ENCODE assay signal across 27 cellular contexts in genomic region chr3:39427506-39427905, GRCh38. TPM values are rescaled to one million over a fixed set of nuclear protein-coding genes. Genes with fewer than 3 reads are reported as not detected.
DNase-seq lines count a peak whose midpoint lies in the region; TF ChIP-seq lines count a peak whose summit lies in the region.
"Had no signal": no experiment of that assay in that cellular context is flagged by ENCODE, and none has a peak within 500 bp of the region (broad histone marks: within the 10 kb centered on the region; RNA-seq: fewer than 3 reads in every experiment).

No MANE protein-coding gene starts in this region.

- H3K9ac ChIP-seq in mesenchymal stem cell (ENCODE audit: low read length): no peak overlapping the region
- H3K9ac ChIP-seq: BLaER1 had no signal

- no peaks in the 10 kb centered on the region for H3K27me3 ChIP-seq in mesenchymal stem cell (ENCODE audit: control insufficient read depth in 1 of 2, insufficient read depth in 1 of 2, low read length in 2 of 2)
- no peaks in the 10 kb centered on the region for H3K27me3 ChIP-seq in adrenal gland
- H3K27me3 ChIP-seq: BE2C, BLaER1 had no signal

- TF ChIP-seq POLR2A in adrenal gland (IDR thresholded peaks at IDR 0.05): no peak

- H3K79me1 ChIP-seq in mesenchymal stem cell (replicated peaks; ENCODE audit: low read length, poor library complexity, severe bottlenecking): no peaks in the 10 kb centered on the region

- H3K27ac ChIP-seq in mesenchymal stem cell (ENCODE audit: low read length, poor library complexity, severe bottlenecking) (no peak overlapping the region), adrenal gland (no peak overlapping the region)
- H3K27ac ChIP-seq: BLaER1 had no signal

- no peaks in the 10 kb centered on the region for H3K9me3 ChIP-seq in mesenchymal stem cell (ENCODE audit: control insufficient read depth, low read length)
- no peaks in the 10 kb centered on the region for H3K9me3 ChIP-seq in adrenal gland (replicated peaks in 1 of 3)
- H3K9me3 ChIP-seq: BE2C, BLaER1 had no signal

- H3K9me3 Mint-ChIP-seq in activated CD4-positive, alpha-beta T cell treated with anti-CD3 and anti-CD28 coated beads, Interleukin-2, amount 10 ng/mL, durations not matched to agents 24 days and 14 days: no peaks in the 10 kb centered on the region
- H3K9me3 Mint-ChIP-seq: CD14-positive monocyte; CD4-positive, alpha-beta memory T cell; CD8-positive, alpha-beta memory T cell had no signal

- no peak overlapping the region for H3K4me2 ChIP-seq in mesenchymal stem cell (ENCODE audit: low read length, poor library complexity, severe bottlenecking)
- H3K4me2 ChIP-seq: BLaER1 had no signal

- H4K8ac ChIP-seq in mesenchymal stem cell (ENCODE audit: low read length): no peak overlapping the region

- peaks cover 5% of the 10 kb centered on the region for H3K27me3 Mint-ChIP-seq in activated CD4-positive, alpha-beta T cell treated with anti-CD3 and anti-CD28 coated beads, Interleukin-2, amount 10 ng/mL, durations not matched to agents 24 days and 14 days
- H3K27me3 Mint-ChIP-seq: CD4-positive, CD25-positive, alpha-beta regulatory T cell had no signal

- H3K36me3 Mint-ChIP-seq in activated CD4-positive, alpha-beta T cell treated with anti-CD3 and anti-CD28 coated beads, Interleukin-2, amount 10 ng/mL, durations not matched to agents 24 days and 14 days (ENCODE audit: low read depth): no peaks in the 10 kb centered on the region
- H3K36me3 Mint-ChIP-seq: CD14-positive monocyte; CD4-positive, alpha-beta memory T cell; CD4-positive, CD25-positive, alpha-beta regulatory T cell had no signal

- no peaks in the 10 kb centered on the region for H3K36me3 ChIP-seq in mesenchymal stem cell (ENCODE audit: control insufficient read depth in 1 of 2, insufficient read depth in 2 of 2, low read depth in 1 of 2, low read length in 2 of 2)
- H3K36me3 ChIP-seq in adrenal gland (replicated peaks in 1 of 2): no peaks in the 10 kb centered on the region
- H3K36me3 ChIP-seq: BE2C, BLaER1 had no signal

- no peak overlapping the region for H3K27ac Mint-ChIP-seq in activated CD4-positive, alpha-beta T cell treated with anti-CD3 and anti-CD28 coated beads, Interleukin-2, amount 10 ng/mL, durations not matched to agents 24 days and 14 days
- H3K27ac Mint-ChIP-seq: CD14-positive monocyte; CD4-positive, alpha-beta memory T cell; CD4-positive, CD25-positive, alpha-beta regulatory T cell had no signal

- H2BK5ac ChIP-seq in mesenchymal stem cell (ENCODE audit: low read depth, low read length, poor library complexity, severe bottlenecking): no peak overlapping the region

- H3K4me1 Mint-ChIP-seq in activated CD4-positive, alpha-beta T cell treated with anti-CD3 and anti-CD28 coated beads, Interleukin-2, amount 10 ng/mL, durations not matched to agents 24 days and 14 days: no peaks in the 10 kb centered on the region
- H3K4me1 Mint-ChIP-seq: CD14-positive monocyte; CD4-positive, alpha-beta memory T cell; CD4-positive, CD25-positive, alpha-beta regulatory T cell; CD8-positive, alpha-beta memory T cell had no signal

- TF ChIP-seq CTCF in fibroblast of villous mesenchyme (IDR thresholded peaks at IDR 0.05; ENCODE audit: insufficient read depth, low read depth, low read length) (no peak), adrenal gland (IDR thresholded peaks at IDR 0.05) (no peak)

- DNase-seq in amniotic epithelial cell (ENCODE audit: low read depth) (peak; percentile 58), fibroblast of villous mesenchyme (ENCODE audit: low read depth) (peak; percentile 10), mesenchymal stem cell (peak; percentile 40), adrenal gland (no peak), NCI-H187 (lab: John Stamatoyannopoulos, UW) (no peak)
- DNase-seq in activated CD4-positive, alpha-beta T cell treated with anti-CD3 and anti-CD28 coated beads, Interleukin-2, amount 10 ng/mL, durations not matched to agents 24 days and 14 days: no peak
- DNase-seq: 8988T; ACHN; BE2C; C1 segment of cervical spinal cord; CD4-positive, alpha-beta memory T cell; CD4-positive, CD25-positive, alpha-beta regulatory T cell; CD8-positive, alpha-beta memory T cell; COR-L47; DMS 273 treated with DMSO at 0.1 percent for 48 hours; DMS153; DMS53; DMS79; DND-41; EL; GDM1 had no signal

- H3K14ac ChIP-seq in mesenchymal stem cell (ENCODE audit: low read length in 2 of 2): no peak overlapping the region

- H2BK120ac ChIP-seq in mesenchymal stem cell (ENCODE audit: low read depth, low read length): no peak overlapping the region

- H2AFZ ChIP-seq in mesenchymal stem cell (ENCODE audit: low read depth, low read length): no peak overlapping the region

- no peak overlapping the region for H2AK5ac ChIP-seq in mesenchymal stem cell (ENCODE audit: low read length, severe bottlenecking)

- H3K18ac ChIP-seq in mesenchymal stem cell (ENCODE audit: low read depth in 1 of 2, low read length in 2 of 2): no peak overlapping the region

- WGBS in mesenchymal stem cell: no CpG with 5 or more reads among the region's 1 CpG
- WGBS in adrenal gland, 4 donors: 69 to 94% (median 78%) methylated on average over 1 of the region's 1 CpG

- H3K4ac ChIP-seq in mesenchymal stem cell (ENCODE audit: low read depth in 1 of 2, low read length in 2 of 2): no peak overlapping the region

- H2BK15ac ChIP-seq in mesenchymal stem cell (ENCODE audit: low read depth, poor library complexity, severe bottlenecking): no peak overlapping the region

- H3K23ac ChIP-seq in mesenchymal stem cell (ENCODE audit: low read length in 2 of 2): no peak overlapping the region

- H3K4me3 ChIP-seq in fibroblast of villous mesenchyme (ENCODE audit: low read depth, low read length) (no peak overlapping the region), mesenchymal stem cell (ENCODE audit: insufficient read depth in 1 of 2, low read depth in 1 of 2, low read length in 2 of 2) (no peak overlapping the region), adrenal gland (no peak overlapping the region)
- H3K4me3 ChIP-seq: BLaER1, GM12878 had no signal

- H3K4me3 Mint-ChIP-seq in activated CD4-positive, alpha-beta T cell treated with anti-CD3 and anti-CD28 coated beads, Interleukin-2, amount 10 ng/mL, durations not matched to agents 24 days and 14 days: no peak overlapping the region
- H3K4me3 Mint-ChIP-seq: CD14-positive monocyte; CD4-positive, alpha-beta memory T cell; CD4-positive, CD25-positive, alpha-beta regulatory T cell; CD8-positive, alpha-beta memory T cell had no signal

- no peak overlapping the region for H2BK12ac ChIP-seq in mesenchymal stem cell (ENCODE audit: low read length in 2 of 2)

- H3K4me1 ChIP-seq in mesenchymal stem cell (ENCODE audit: control insufficient read depth, insufficient read depth, low read depth, low read length) (peaks cover 10% of the 10 kb centered on the region), adrenal gland (replicated peaks in 1 of 2) (no peaks in the 10 kb centered on the region)
- H3K4me1 ChIP-seq: BE2C, BLaER1 had no signal

- intact Hi-C loops in activated CD4-positive, alpha-beta T cell treated with anti-CD3 and anti-CD28 coated beads, Interleukin-2, amount 10 ng/mL, durations not matched to agents 24 days and 14 days (cut with micrococcal nuclease): no loop called here
- intact Hi-C loops in adrenal gland (cut with DNase I): no loop called here

- no peak overlapping the region for H4K91ac ChIP-seq in mesenchymal stem cell (ENCODE audit: low read length)

RNA-seq across cellular contexts. Expression of gene RPSA, which starts 21.0 kb away (rescaled TPM):
- total RNA-seq in fibroblast of villous mesenchyme (964 and 1,304 TPM in 2 replicates), adrenal gland (100 to 1,000 TPM; 525 to 928 (median 720) TPM)
- 1,855 TPM for polyA plus RNA-seq in mesenchymal stem cell (2013, experiment 1 of 2)
- polyA plus RNA-seq in mesenchymal stem cell (2013, experiment 2 of 2): 1,954 TPM
- 1,932 and 1,935 TPM in 2 replicates for total RNA-seq in activated CD4-positive, alpha-beta T cell treated with anti-CD3 and anti-CD28 coated beads, Interleukin-2, amount 10 ng/mL, durations not matched to agents 24 days and 14 days
- 1,000 to 10,000 TPM; 1,002 to 1,751 (median 1,313) TPM for polyA plus RNA-seq in adrenal gland

RNA-seq across cellular contexts. Expression of gene MOBP, which starts 40.0 kb away (rescaled TPM):
- total RNA-seq in fibroblast of villous mesenchyme (not detected in 2 replicates), adrenal gland (under 1 TPM in 1 of 8 donors, not detected in 7; 0.08 TPM)
- polyA plus RNA-seq in mesenchymal stem cell (2013, experiment 1 of 2): under 0.01 TPM
- not detected for polyA plus RNA-seq in mesenchymal stem cell (2013, experiment 2 of 2)
- not detected in 2 replicates for total RNA-seq in activated CD4-positive, alpha-beta T cell treated with anti-CD3 and anti-CD28 coated beads, Interleukin-2, amount 10 ng/mL, durations not matched to agents 24 days and 14 days
- under 1 TPM; 0.07 to 0.56 (median 0.13) TPM for polyA plus RNA-seq in adrenal gland
- total RNA-seq: CD4-positive, alpha-beta memory T cell; CD4-positive, CD25-positive, alpha-beta regulatory T cell; CD8-positive, alpha-beta memory T cell; Daoy; G401 had no signal
- polyA plus RNA-seq: AG04450; CD14-positive monocyte; CD4-positive, alpha-beta memory T cell; CD4-positive, CD25-positive, alpha-beta regulatory T cell; CD8-positive, alpha-beta memory T cell had no signal

RNA-seq across cellular contexts. Expression of gene SLC25A38, which starts 44.3 kb away (rescaled TPM):
- total RNA-seq in fibroblast of villous mesenchyme (18.4 and 22.5 TPM in 2 replicates), adrenal gland (10 to 100 TPM; 34.2 to 67.2 (median 48.1) TPM)
- polyA plus RNA-seq in mesenchymal stem cell (2013, experiment 1 of 2): 29.8 TPM
- polyA plus RNA-seq in mesenchymal stem cell (2013, experiment 2 of 2): 29.6 TPM
- 37.8 and 38.2 TPM in 2 replicates for total RNA-seq in activated CD4-positive, alpha-beta T cell treated with anti-CD3 and anti-CD28 coated beads, Interleukin-2, amount 10 ng/mL, durations not matched to agents 24 days and 14 days
- polyA plus RNA-seq in adrenal gland: 10 to 100 TPM; 38.3 to 70.6 (median 45.9) TPM

Comparison
In these comparisons a context has a peak if more than half of its experiments do, and no peak if none do; other contexts are left out.
1. DNase-seq: peak in amniotic epithelial cell (single experiment), fibroblast of villous mesenchyme (single experiment) and mesenchymal stem cell (single experiment); none in activated CD4-positive, alpha-beta T cell treated with anti-CD3 and anti-CD28 coated beads, Interleukin-2, amount 10 ng/mL, durations not matched to agents 24 days and 14 days (single experiment), adrenal gland (0 of 7) and NCI-H187 (0 of 2).